17 cellular contexts compared by ENCODE assay signal in genomic region chr6:144588674-144589325, GRCh38.
DNase-seq lines count a peak whose midpoint lies in the region; ATAC-seq lines count a peak whose summit lies in the region.
"Had no signal": no experiment of that assay in that cellular context is flagged by ENCODE, and none has a peak within 500 bp of the region (broad histone marks: within the 10 kb centered on the region; RNA-seq: fewer than 3 reads in every experiment).

No MANE protein-coding gene starts in this region.

- no peak overlapping the region for H3K27ac ChIP-seq in CD8-positive, alpha-beta memory T cell (ENCODE audit: low read depth, low read length)
- H3K27ac ChIP-seq: pancreas had no signal

- no peaks in the 10 kb centered on the region for H3K9me3 ChIP-seq in CD8-positive, alpha-beta memory T cell (ENCODE audit: low read length)
- H3K9me3 ChIP-seq: pancreas had no signal

- POLR2A ChIA-PET in CD8-positive, alpha-beta memory T cell (lab: Charles Lee): no interaction called here

- no peak overlapping the region for H3K4me3 Mint-ChIP-seq in CD8-positive, alpha-beta memory T cell
- H3K4me3 Mint-ChIP-seq: IgD-negative memory B cell had no signal

- peaks cover 5 to 43% (median 11%) of the 10 kb centered on the region in 3 donors for H3K36me3 Mint-ChIP-seq in CD8-positive, alpha-beta memory T cell

- DNase-seq in CD1c-positive myeloid dendritic cell (ENCODE audit: extremely low spot score) (peak; percentile 14), SHP77 (lab: John Stamatoyannopoulos, UW) (no peak), DMS 273 (lab: John Stamatoyannopoulos, UW; ENCODE audit: unreplicated experiment) (no peak)
- DNase-seq in activated CD8-positive, alpha-beta memory T cell treated with anti-CD3 and anti-CD28 coated beads, Interleukin-2, amount 50 U/mL, for 48 hours: no peak
- no peak for DNase-seq in CD8-positive, alpha-beta memory T cell
- DNase-seq: activated T-cell treated with anti-CD3 and anti-CD28 coated beads for 4 hours; foreskin fibroblast; H7; left ventricle myocardium superior; pancreas; stimulated activated CD4-positive, alpha-beta T cell treated with anti-CD3 and anti-CD28 coated beads, Interleukin-4, amount 100 ng/mL, for 24 hours; T-helper 9 cell had no signal

- no peak overlapping the region for H3K4me3 ChIP-seq in CD8-positive, alpha-beta memory T cell (ENCODE audit: low read length)
- H3K4me3 ChIP-seq: pancreas had no signal

- peaks cover 11% of the 10 kb centered on the region for H3K4me1 ChIP-seq in CD8-positive, alpha-beta memory T cell (ENCODE audit: insufficient read depth, low read length)

- H3K36me3 ChIP-seq in CD8-positive, alpha-beta memory T cell (ENCODE audit: insufficient read depth, low read length): no peaks in the 10 kb centered on the region
- H3K36me3 ChIP-seq: pancreas had no signal

- no peaks in the 10 kb centered on the region for H3K9me3 Mint-ChIP-seq in CD8-positive, alpha-beta memory T cell

- no peaks in the 10 kb centered on the region for H3K27me3 ChIP-seq in CD8-positive, alpha-beta memory T cell (ENCODE audit: insufficient read depth, low read length, poor library complexity, severe bottlenecking)
- H3K27me3 ChIP-seq: pancreas had no signal

- H3K4me1 Mint-ChIP-seq in CD8-positive, alpha-beta memory T cell: peaks cover 10 to 30% (median 19%) of the 10 kb centered on the region in 3 donors

- H3K27ac Mint-ChIP-seq in CD8-positive, alpha-beta memory T cell: no peak overlapping the region
- H3K27ac Mint-ChIP-seq: IgD-negative memory B cell had no signal

- ATAC-seq in GM19035 (IDR thresholded peaks at IDR 0.05; ENCODE audit: unreplicated experiment) (peak; percentile 55), HG02840 (IDR thresholded peaks at IDR 0.05; ENCODE audit: low FRiP score, unreplicated experiment) (peak; percentile 53), HG03571 (IDR thresholded peaks at IDR 0.05; ENCODE audit: unreplicated experiment) (peak; percentile 73)
- ATAC-seq: left ventricle myocardium superior, Panc1, pancreas had no signal

- CTCF ChIA-PET in CD8-positive, alpha-beta memory T cell (lab: Charles Lee): interaction anchor here (1.2 to 1.6 kb wide), 3 partner anchors 12 to 29 kb away, joined by 3 read pairs; no protein-coding TSS in a partner anchor

- no peaks in the 10 kb centered on the region for H3K27me3 Mint-ChIP-seq in CD8-positive, alpha-beta memory T cell
- H3K27me3 Mint-ChIP-seq: IgD-negative memory B cell had no signal
